21 cellular contexts compared by ENCODE assay signal in genomic region chr7:94054130-94054529, GRCh38. TPM values are rescaled to one million over a fixed set of nuclear protein-coding genes. Genes with fewer than 3 reads are reported as not detected.
DNase-seq lines count a peak whose midpoint lies in the region; ATAC-seq, FAIRE-seq and TF ChIP-seq lines count a peak whose summit lies in the region.
"Had no signal": no experiment of that assay in that cellular context is flagged by ENCODE, and none has a peak within 500 bp of the region (broad histone marks: within the 10 kb centered on the region; RNA-seq: fewer than 3 reads in every experiment).

No MANE protein-coding gene starts in this region.

- H3K9ac ChIP-seq in GM12878 (ENCODE audit: control insufficient read depth, insufficient read depth, low read length), result no peak overlapping the region
- H3K9ac ChIP-seq: KMS-11 had no signal

- no peaks in the 10 kb centered on the region for H3K27me3 ChIP-seq in left ventricle myocardium inferior (ENCODE audit: low read depth)
- no peaks in the 10 kb centered on the region for H3K27me3 ChIP-seq in GM12878 (replicated peaks in 1 of 2; ENCODE audit: control insufficient read depth in 2 of 2, insufficient read depth in 2 of 2, low read length in 1 of 2)

- in situ Hi-C loops in GM12878 (cut with MboI), result no loop called here

- H3K4me1 ChIP-seq in left ventricle myocardium inferior (no peaks in the 10 kb centered on the region), GM12878 (ENCODE audit: control insufficient read depth, insufficient read depth, low read length) (peaks cover 23% of the 10 kb centered on the region)

- RAD21 ChIA-PET in GM12878 (lab: Charles Lee; ENCODE audit: unreplicated experiment), result interaction anchor here (1.0 kb wide), 1 partner anchor 8 kb away, joined by 4 read pairs; no protein-coding TSS in a partner anchor

- peaks cover 2% of the 10 kb centered on the region; the same call in 1 of the 2 replicates for H3K27me3 Mint-ChIP-seq in HFFc6 (ENCODE audit: insufficient read depth)
- H3K27me3 Mint-ChIP-seq: progenitor cell of endocrine pancreas had no signal

- CTCF ChIA-PET in GM12878 (lab: Yijun Ruan, JAX), result interaction anchor here (1.1 to 1.4 kb wide), 2 partner anchors 12 to 33 kb away, joined by 3 to 5 read pairs; no protein-coding TSS in a partner anchor

- H3K36me3 Mint-ChIP-seq in HFFc6 (ENCODE audit: low read depth), result peaks cover 5% of the 10 kb centered on the region
- H3K36me3 Mint-ChIP-seq: activated naive CD8-positive, alpha-beta T cell had no signal

- H3K9me3 Mint-ChIP-seq in HFFc6, result no peaks in the 10 kb centered on the region

- no peak for FAIRE-seq in GM12878 (lab: Jason Lieb, UNC)

- no TSS peak for BruUV-seq in GM12878 (replicated peaks; lab: Mats Ljungman, UMichigan)

- TF ChIP-seq CTCF in left ventricle myocardium inferior (IDR thresholded peaks at IDR 0.05; ENCODE audit: borderline replicate concordance) (no peak), GM12878 (IDR thresholded peaks at IDR 0.05 in 2 of 3, conservative IDR thresholded peaks at IDR 0.05 in 1 of 3; ENCODE audit: control insufficient read depth in 2 of 3, extremely low read depth in 1 of 3, insufficient read depth in 1 of 3, low read depth in 3 of 3, low read length in 3 of 3) (no peak), HFFc6 (IDR thresholded peaks at IDR 0.05) (no peak)

- peak overlapping the region; percentile 7 for H3K4me3 ChIP-seq in left ventricle myocardium inferior
- H3K4me3 ChIP-seq in GM12878, result no peak overlapping the region
- H3K4me3 ChIP-seq: PC-9 had no signal

- no peaks in the 10 kb centered on the region for H3K79me2 ChIP-seq in GM12878 (ENCODE audit: control insufficient read depth, insufficient read depth, low read length)

- H3K27ac Mint-ChIP-seq in HFFc6, result no peak overlapping the region
- H3K27ac Mint-ChIP-seq: activated naive CD8-positive, alpha-beta T cell; progenitor cell of endocrine pancreas had no signal

- TF ChIP-seq RAD21 in GM12878 (IDR thresholded peaks at IDR 0.05; ENCODE audit: insufficient read depth, low read depth, low read length), result no peak

- POLR2A ChIA-PET in GM12878 (lab: Charles Lee), result interaction anchor here (1.1 to 1.7 kb wide), 2 partner anchors 12 to 33 kb away, joined by 3 to 6 read pairs; no protein-coding TSS in a partner anchor

- peak overlapping the region; percentile 44 for H2AFZ ChIP-seq in GM12878 (ENCODE audit: control insufficient read depth, low read depth, low read length)
- H2AFZ ChIP-seq: PC-9 had no signal

- no peak for DNase-seq in left ventricle myocardium inferior
- DNase-seq in cardiac septum (ENCODE audit: low spot score), result no peak
- DNase-seq in NCI-H69 (lab: John Stamatoyannopoulos, UW), result peak; percentile 96
- no peak for DNase-seq in GM12878 (ENCODE audit: low read depth, low spot score)
- peak; percentile 73 for DNase-seq in renal cortical epithelial cell (ENCODE audit: low read depth)
- no peak for DNase-seq in HFFc6
- no peak for DNase-seq in activated CD4-positive, CD25-positive, alpha-beta regulatory T cell (lab: John Stamatoyannopoulos, UW)
- DNase-seq in activated gamma-delta T cell (lab: John Stamatoyannopoulos, UW), result no peak
- DNase-seq: activated CD4-positive, CD25-positive, alpha-beta regulatory T cell treated with anti-CD3 and anti-CD28 coated beads, Interleukin-2, amount 50 U/mL, for 72 hours; left colon; MV-4-11; NCI-H187 treated with DMSO at 0.1 percent for 48 hours; NCI-H510A treated with DMSO at 0.1 percent for 48 hours; PC-9; stimulated activated naive CD4-positive, alpha-beta T cell treated with Interleukin-2 at 50 U/mL for 16 hours; T-helper 9 cell had no signal

- H4K20me1 ChIP-seq in GM12878 (ENCODE audit: control insufficient read depth, insufficient read depth), result no peaks in the 10 kb centered on the region

- H3K4me2 ChIP-seq in GM12878 (ENCODE audit: control insufficient read depth, insufficient read depth), result 0 out of 2 replicates have a peak overlapping the region, but pooled peaks have one; percentile 42
- H3K4me2 ChIP-seq: KMS-11, PC-9 had no signal

- no peak for TF ChIP-seq POLR2A in GM12878 (IDR thresholded peaks at IDR 0.05; ENCODE audit: low read depth, low read length)

- ATAC-seq in GM12878, result no peak
- ATAC-seq: left colon, SK-N-SH treated with all-trans-retinoic acid at 6 μM for 48 hours had no signal

- no peaks in the 10 kb centered on the region for H3K9me3 ChIP-seq in left ventricle myocardium inferior (replicated peaks)
- peaks cover 2% of the 10 kb centered on the region; the same call in 1 of the 3 replicates for H3K9me3 ChIP-seq in GM12878 (replicated peaks; ENCODE audit: control insufficient read depth, insufficient read depth, low read length)

- H3K36me3 ChIP-seq in left ventricle myocardium inferior (no peaks in the 10 kb centered on the region), GM12878 (ENCODE audit: control insufficient read depth in 2 of 2, insufficient read depth in 2 of 2, low read length in 1 of 2) (no peaks in the 10 kb centered on the region)

- 71% methylated on average over 4 of the region's 4 CpGs for WGBS in GM12878 (ENCODE audit: insufficient coverage, insufficient replicate concordance, low lambda C conversion rate, missing lambda C conversion rate)

- H3K4me3 Mint-ChIP-seq in HFFc6, result no peak overlapping the region
- H3K4me3 Mint-ChIP-seq: activated naive CD8-positive, alpha-beta T cell had no signal

- intact Hi-C loops in left ventricle myocardium inferior (cut with micrococcal nuclease) (no loop called here), cardiac septum (cut with DNase I) (no loop called here), GM12878 (cut with micrococcal nuclease; ENCODE audit: unreplicated experiment) (loop anchor here (5.0 kb wide), 1 partner anchor 108 kb away; no protein-coding TSS in a partner anchor)

- no peak overlapping the region for H3K27ac ChIP-seq in left ventricle myocardium inferior (replicated peaks)
- H3K27ac ChIP-seq in GM12878 (ENCODE audit: control insufficient read depth, insufficient read depth), result no peak overlapping the region
- H3K27ac ChIP-seq: C4-2B, KMS-11, PC-9 had no signal

- H3K4me1 Mint-ChIP-seq in HFFc6 (ENCODE audit: low read depth), result peaks cover 35% of the 10 kb centered on the region

- SMC1A ChIA-PET in GM12878 (lab: Charles Lee; ENCODE audit: uncharacterized antibody, unreplicated experiment), result interaction anchor here (0.5 to 4.3 kb wide), 4 partner anchors 10 to 556 kb away, joined by 3 to 24 read pairs (median 3); no protein-coding TSS in a partner anchor

- TF ChIP-seq EP300 in GM12878 (IDR thresholded peaks at IDR 0.05; ENCODE audit: borderline replicate concordance in 1 of 2, control insufficient read depth in 1 of 2, low read depth in 2 of 2, low read length in 2 of 2), result no peak

TF ChIP-seq in GM12878, 131 proteins besides CTCF, POLR2A, EP300 and RAD21 (continues in another document):
- no peak for TF ChIP-seq JUNB (IDR thresholded peaks at IDR 0.05)
- TF ChIP-seq ZNF687 (IDR thresholded peaks at IDR 0.05), result no peak
- no peak for TF ChIP-seq SIX5 (IDR thresholded peaks at IDR 0.05; ENCODE audit: low read depth, low read length, severe bottlenecking)
- no peak for TF ChIP-seq SUPT20H (IDR thresholded peaks at IDR 0.05; ENCODE audit: borderline replicate concordance, control insufficient read depth, low read depth, low read length)

RNA-seq across cellular contexts. Expression of gene BET1, which starts 50.0 kb away (rescaled TPM):
- total RNA-seq in left ventricle myocardium inferior (14.5 TPM), cardiac septum (13.2 TPM), GM12878 (2014; rRNA removed) (16.2 and 18.1 TPM in 2 replicates), GM12878 (2014; rRNA removed; fragmentation: Illumina TruSeq; extraction: Trizol) (18.9 and 20.5 TPM in 2 replicates), GM12878 (2021) (12.5 and 15.6 TPM in 2 replicates), renal cortical epithelial cell (55.0 and 63.0 TPM in 2 replicates)
- 59.6 and 68.0 TPM in 2 replicates for total RNA-seq in GM12878 (2013; cell fraction: nucleolus; rRNA removed)
- polyA plus RNA-seq in GM12878 (2011; ENCODE audit: low read depth), result 11.0 TPM
- polyA plus RNA-seq in GM12878 (2011; rRNA removed) (35.5 and 63.4 TPM in 2 replicates), GM12878 (2014; fragmentation: Illumina TruSeq; extraction: Trizol) (23.6 and 29.1 TPM in 2 replicates), GM12878 (2014; fragmentation: Nextera tagmentation; extraction: Ambion mirVana) (10 to 100 TPM; 80.2 to 99.5 TPM), GM12878 (2014; rRNA removed) (17.4 and 18.1 TPM in 2 replicates), GM12878 (2016; fragmentation: Nextera tagmentation; extraction: Ambion mirVana) (10 to 100 TPM; 33.2 to 42.0 TPM)
- polyA plus RNA-seq in GM12878 (2011; cell fraction: cytosol; rRNA removed), result 9.9 and 13.5 TPM in 2 replicates
- polyA plus RNA-seq in GM12878 (2011; cell fraction: nucleus; rRNA removed), result 18.2 and 23.2 TPM in 2 replicates
- 15.9 and 22.8 TPM in 2 replicates for polyA plus RNA-seq in GM12878 (2012)
- 9.1 and 11.0 TPM in 2 replicates for polyA minus RNA-seq in GM12878 (2011; rRNA and poly(A)+ RNA removed)
- polyA minus RNA-seq in GM12878 (2011; cell fraction: cytosol; rRNA and poly(A)+ RNA removed), result 3.1 and 6.7 TPM in 2 replicates
- 21.5 and 27.6 TPM in 2 replicates for polyA minus RNA-seq in GM12878 (2011; cell fraction: nucleus; rRNA and poly(A)+ RNA removed)
- 10 to 100 TPM; 26.4 to 36.5 (median 30.5) TPM for total RNA-seq in HFFc6 (2021; fragmentation: NEBNext Ultra II Directional; extraction: Animal tissue kit (Norgen Biotek cat#: 25700))

Comparison
In these comparisons a context has a peak if more than half of its experiments do, and no peak if none do; other contexts are left out.
1. DNase-seq: peak in NCI-H69 (single experiment) and renal cortical epithelial cell (single experiment); none in left ventricle myocardium inferior (single experiment), cardiac septum (single experiment), GM12878 (single experiment), HFFc6 (single experiment), activated CD4-positive, CD25-positive, alpha-beta regulatory T cell (0 of 4) and activated gamma-delta T cell (single experiment).